8 cellular contexts compared by ENCODE assay signal in the genomic region with DNA sequence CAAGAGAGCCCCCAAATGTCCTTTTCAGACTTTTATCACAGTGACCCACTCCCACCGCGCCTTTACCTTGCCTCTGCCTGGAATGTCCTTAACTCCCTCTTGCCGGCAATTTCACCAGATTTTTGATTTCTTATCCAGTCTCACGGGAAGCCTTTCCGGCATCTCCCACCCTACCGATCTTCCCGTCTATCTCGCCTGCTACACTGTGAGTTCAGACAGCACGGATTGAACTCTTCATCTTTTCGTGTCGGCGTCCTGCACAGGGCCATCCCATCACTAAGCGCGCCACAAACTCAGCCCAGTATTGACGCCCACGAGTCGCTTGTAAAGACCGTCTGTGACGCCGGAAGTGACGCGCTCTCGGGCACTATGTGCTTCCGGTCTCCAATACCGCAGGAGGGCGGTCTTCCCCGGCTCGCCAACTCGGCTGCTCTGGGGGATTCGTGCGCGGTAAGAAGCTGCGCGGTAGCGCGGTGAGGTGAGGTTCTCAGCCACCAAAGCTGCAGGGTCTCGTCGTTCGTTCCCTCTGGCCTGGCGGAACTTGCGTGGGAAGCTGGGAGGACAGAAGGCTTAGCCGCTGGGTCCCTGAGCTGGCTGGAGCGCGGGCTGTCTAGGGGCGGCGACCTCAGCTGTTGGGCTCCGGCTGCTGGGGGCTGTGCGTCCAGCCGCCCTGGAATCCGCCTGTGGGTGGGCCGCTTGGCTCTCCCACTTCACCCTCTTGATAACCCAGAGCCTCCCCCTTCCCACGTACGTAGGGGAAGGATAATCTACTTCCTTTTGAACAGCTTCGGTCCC. TPM values are rescaled to one million over a fixed set of nuclear protein-coding genes. Genes with fewer than 3 reads are reported as not detected.
A peak's percentile ranks its signal among the peaks of the same experiment; 100 is the strongest.
DNase-seq lines count a peak whose midpoint lies in the region; ATAC-seq and TF ChIP-seq lines count a peak whose summit lies in the region.

A gene with protein sequence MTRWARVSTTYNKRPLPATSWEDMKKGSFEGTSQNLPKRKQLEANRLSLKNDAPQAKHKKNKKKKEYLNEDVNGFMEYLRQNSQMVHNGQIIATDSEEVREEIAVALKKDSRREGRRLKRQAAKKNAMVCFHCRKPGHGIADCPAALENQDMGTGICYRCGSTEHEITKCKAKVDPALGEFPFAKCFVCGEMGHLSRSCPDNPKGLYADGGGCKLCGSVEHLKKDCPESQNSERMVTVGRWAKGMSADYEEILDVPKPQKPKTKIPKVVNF (plus strand): TSS at position 367 of the 795 bp plus-strand sequence. CDS start 3,171 bp downstream, outside the sequence.

- peaks cover 26% of the 10 kb centered on the region for H3K4me1 ChIP-seq in mammary epithelial cell (ENCODE audit: insufficient read depth, low read length)
- H3K4me1 ChIP-seq in iPS-20b (ENCODE audit: insufficient read depth, low read length) = no peaks in the 10 kb centered on the region

- peak within 1 kb of the TSS; percentile 81 for H3K4me2 ChIP-seq in mammary epithelial cell (ENCODE audit: insufficient read depth, low read depth, low read length)

- BruUV-seq in mammary epithelial cell (replicated peaks; lab: Mats Ljungman, UMichigan) = TSS peak; percentile 52

- intact Hi-C loops in mammary epithelial cell (cut with micrococcal nuclease) = loop anchor here (1.0 to 5.0 kb wide), 2 partner anchors 32 to 866 kb away; no protein-coding TSS in a partner anchor

- H3K27ac ChIP-seq in WERI-Rb-1 (peak within 1 kb of the TSS; percentile 97), mammary epithelial cell (ENCODE audit: insufficient read depth, low read depth, low read length) (peak within 1 kb of the TSS; percentile 92), iPS-20b (ENCODE audit: low read length) (peak within 1 kb of the TSS; percentile 61), skin epidermis (peak within 1 kb of the TSS; percentile 66 to 98 (median 94))

- H4K20me1 ChIP-seq in mammary epithelial cell (ENCODE audit: insufficient read depth, low read length) = no peaks in the 10 kb centered on the region

- H3K4me3 ChIP-seq in WERI-Rb-1 (ENCODE audit: low read depth, low read length) (peak within 1 kb of the TSS; percentile 97), mammary epithelial cell (replicated peaks in 1 of 3; ENCODE audit: insufficient read depth in 1 of 3, low read depth in 2 of 3, low read length in 3 of 3) (peak within 1 kb of the TSS; percentile 75 to 96 (median 95)), iPS-20b (ENCODE audit: low read length) (peak within 1 kb of the TSS; percentile 91), skin epidermis (peak within 1 kb of the TSS; percentile 70 to 97 (median 87))

- H2AFZ ChIP-seq in mammary epithelial cell (ENCODE audit: low read depth, low read length) = peak within 1 kb of the TSS; percentile 99

- H3K79me2 ChIP-seq in mammary epithelial cell (ENCODE audit: insufficient read depth, low read length) = peaks cover 56% of the 10 kb centered on the region

- H3K9me3 ChIP-seq in WERI-Rb-1 (ENCODE audit: severe bottlenecking) = no peaks in the 10 kb centered on the region
- H3K9me3 ChIP-seq in mammary epithelial cell (replicated peaks; ENCODE audit: insufficient read depth, low read length) = no peaks in the 10 kb centered on the region
- H3K9me3 ChIP-seq in iPS-20b (ENCODE audit: insufficient read depth, low read depth, low read length) = no peaks in the 10 kb centered on the region

- DNase-seq in AG08395 (ENCODE audit: low spot score) (peak; percentile 91), NCI-H2227 (lab: John Stamatoyannopoulos, UW; ENCODE audit: unreplicated experiment) (peak; percentile 94), WERI-Rb-1 (peak; percentile 95), mammary epithelial cell (peak; percentile 89)

- CTCF ChIA-PET in mammary epithelial cell (lab: Charles Lee; ENCODE audit: low non-redundant PET) = interaction anchor here (0.6 to 0.7 kb wide), 2 partner anchors 32 to 182 kb away, joined by 3 read pairs; no protein-coding TSS in a partner anchor

- in situ Hi-C loops in mammary epithelial cell (cut with MboI; ENCODE audit: low sequenced_read_pairs in 2 of 2) = no loop called here

- TF ChIP-seq CTCF in WERI-Rb-1 (IDR thresholded peaks at IDR 0.05; ENCODE audit: low read depth, low read length) (0 out of 2 replicates have a peak, but pooled peaks have one; percentile 32), mammary epithelial cell (conservative IDR thresholded peaks at IDR 0.05 in 1 of 2, IDR thresholded peaks at IDR 0.05 in 1 of 2; ENCODE audit: extremely low read depth in 1 of 2, insufficient read depth in 1 of 2, low read depth in 1 of 2, low read length in 2 of 2) (peak in 1 of 2 donors; percentile 35)

- dilution Hi-C loops in mammary epithelial cell (cut with HindIII; ENCODE audit: low sequenced_read_pairs) = no loop called here

- H3K9ac ChIP-seq in mammary epithelial cell (ENCODE audit: insufficient read depth, low read length) (peak within 1 kb of the TSS; percentile 94), iPS-20b (ENCODE audit: low read depth, low read length) (peak within 1 kb of the TSS; percentile 91)

- peak; percentile 94 for ATAC-seq in GM18870 (IDR thresholded peaks at IDR 0.05; ENCODE audit: unreplicated experiment)
- ATAC-seq in HG03135 (IDR thresholded peaks at IDR 0.05; ENCODE audit: unreplicated experiment) = peak; percentile 97

- WGBS in mammary epithelial cell (ENCODE audit: low coverage, missing lambda C conversion rate) = under 1% methylated on average over 36 of the region's 54 CpGs

- H3K27me3 ChIP-seq in WERI-Rb-1 (ENCODE audit: insufficient read depth, low read depth, severe bottlenecking) = no peaks in the 10 kb centered on the region
- H3K27me3 ChIP-seq in mammary epithelial cell (ENCODE audit: insufficient read depth, low read length) = no peaks in the 10 kb centered on the region
- no peaks in the 10 kb centered on the region for H3K27me3 ChIP-seq in iPS-20b (ENCODE audit: insufficient read depth, low read length)

- H3K36me3 ChIP-seq in WERI-Rb-1 (peaks cover 11% of the 10 kb centered on the region), mammary epithelial cell (ENCODE audit: insufficient read depth, low read length) (peaks cover 3% of the 10 kb centered on the region), iPS-20b (ENCODE audit: insufficient read depth, low read depth, low read length) (peaks cover 9% of the 10 kb centered on the region)

RNA-seq across cellular contexts. Expression of the gene that starts here (rescaled TPM):
- 10 to 100 TPM; 13.7 to 28.1 TPM for total RNA-seq in mammary epithelial cell
- 12.4 TPM for polyA plus RNA-seq in mammary epithelial cell
- 12.4 TPM for polyA minus RNA-seq in mammary epithelial cell

Comparison
In these comparisons a context has a peak if more than half of its experiments do, and no peak if none do; other contexts are left out.
1. Peak in every context shown above with its lines: DNase-seq, ATAC-seq, H3K4me3 ChIP-seq and H3K27ac ChIP-seq.